ENCODE assay signal across 18 cellular contexts in genomic region chr3:197499427-197499826, GRCh38. TPM values are rescaled to one million over a fixed set of nuclear protein-coding genes. Genes with fewer than 3 reads are reported as not detected.
DNase-seq lines count a peak whose midpoint lies in the region; ATAC-seq, FAIRE-seq and TF ChIP-seq lines count a peak whose summit lies in the region.
"Had no signal": no experiment of that assay in that cellular context is flagged by ENCODE, and none has a peak within 500 bp of the region (broad histone marks: within the 10 kb centered on the region; RNA-seq: fewer than 3 reads in every experiment).

No MANE protein-coding gene starts in this region.

- H3K18ac ChIP-seq in neuronal stem cell (ENCODE audit: low read length) = no peak overlapping the region

- H3K4ac ChIP-seq in neuronal stem cell (ENCODE audit: low read length) = no peak overlapping the region

- no peak overlapping the region for H3K23ac ChIP-seq in neuronal stem cell (ENCODE audit: low read depth, low read length, poor library complexity)

- TF ChIP-seq POLR2A in Peyer's patch (IDR thresholded peaks at IDR 0.05) = no peak
- TF ChIP-seq POLR2A in endothelial cell of umbilical vein (IDR thresholded peaks at IDR 0.05; ENCODE audit: low read depth, low read length) = no peak

- H3K27me3 ChIP-seq in Peyer's patch = no peaks in the 10 kb centered on the region
- H3K27me3 ChIP-seq in endothelial cell of umbilical vein (ENCODE audit: control insufficient read depth in 2 of 2, insufficient read depth in 2 of 2, low read length in 2 of 2) = no peaks in the 10 kb centered on the region
- peaks cover 0 to 1% (median 0%) of the 10 kb centered on the region in 3 experiments for H3K27me3 ChIP-seq in neuronal stem cell (ENCODE audit: control insufficient read depth in 3 of 3, insufficient read depth in 3 of 3, low read depth in 1 of 3, low read length in 3 of 3)

- H2AFZ ChIP-seq in endothelial cell of umbilical vein (ENCODE audit: low read depth, low read length) (peak overlapping the region; percentile 17), neuronal stem cell (ENCODE audit: low read length) (no peak overlapping the region)

- H3K36me3 ChIP-seq in Peyer's patch (no peaks in the 10 kb centered on the region), endothelial cell of umbilical vein (ENCODE audit: control insufficient read depth in 2 of 2, extremely low read depth in 1 of 2, insufficient read depth in 2 of 2, low read length in 2 of 2) (no peaks in the 10 kb centered on the region), neuronal stem cell (replicated peaks in 1 of 2; ENCODE audit: control insufficient read depth in 2 of 2, insufficient read depth in 2 of 2, low read length in 2 of 2) (no peaks in the 10 kb centered on the region)

- no peaks in the 10 kb centered on the region for H3K79me2 ChIP-seq in endothelial cell of umbilical vein (ENCODE audit: control insufficient read depth, insufficient read depth, low read length)

- H4K20me1 ChIP-seq in endothelial cell of umbilical vein (replicated peaks; ENCODE audit: control insufficient read depth, extremely low read depth, insufficient read depth, low read length) = no peaks in the 10 kb centered on the region

- no peak overlapping the region for H3K4me3 ChIP-seq in Peyer's patch
- H3K4me3 ChIP-seq in endothelial cell of umbilical vein (replicated peaks in 1 of 3; ENCODE audit: insufficient read depth in 1 of 3, low read depth in 1 of 3, low read length in 3 of 3) = no peak overlapping the region
- H3K4me3 ChIP-seq in neuronal stem cell (ENCODE audit: low read length in 2 of 2) = no peak overlapping the region

- WGBS in neuronal stem cell (ENCODE audit: extremely low coverage in 2 of 2, insufficient read length in 2 of 2, insufficient replicate concordance in 1 of 2), 2 donors = no CpG with 5 or more reads among the region's 8 CpGs

- H2BK120ac ChIP-seq in neuronal stem cell (ENCODE audit: low read depth, low read length) = no peak overlapping the region

- no peaks in the 10 kb centered on the region for H3K79me1 ChIP-seq in neuronal stem cell (ENCODE audit: low read depth, low read length)

- no peak overlapping the region for H3K4me2 ChIP-seq in endothelial cell of umbilical vein (ENCODE audit: insufficient read depth, low read length)
- H3K4me2 ChIP-seq in neuronal stem cell (ENCODE audit: insufficient read depth, low read length, poor library complexity, severe bottlenecking) = no peak overlapping the region

- no peak overlapping the region for H2BK12ac ChIP-seq in neuronal stem cell (ENCODE audit: low read length)

- no peak overlapping the region for H2BK5ac ChIP-seq in neuronal stem cell (ENCODE audit: low read length)

- peak overlapping the region; percentile 32 for H2AK5ac ChIP-seq in neuronal stem cell (ENCODE audit: low read depth, low read length)

- ATAC-seq in GM21737 (IDR thresholded peaks at IDR 0.05; ENCODE audit: unreplicated experiment) (no peak), HG02798 (IDR thresholded peaks at IDR 0.05; ENCODE audit: poor library complexity, unreplicated experiment) (no peak)

- H4K8ac ChIP-seq in neuronal stem cell (ENCODE audit: low read depth, low read length) = no peak overlapping the region

- FAIRE-seq in endothelial cell of umbilical vein (lab: Jason Lieb, UNC) = no peak
- FAIRE-seq: G401.6, TTC549 had no signal

- H3K14ac ChIP-seq in neuronal stem cell (ENCODE audit: low read length) = no peak overlapping the region

- H3K9me3 ChIP-seq in Peyer's patch (no peaks in the 10 kb centered on the region), endothelial cell of umbilical vein (replicated peaks; ENCODE audit: control insufficient read depth, insufficient read depth, low read length) (no peaks in the 10 kb centered on the region), neuronal stem cell (replicated peaks in 1 of 2; ENCODE audit: control insufficient read depth in 2 of 2, insufficient read depth in 1 of 2, low read depth in 1 of 2, low read length in 2 of 2) (no peaks in the 10 kb centered on the region)

- H3K4me1 ChIP-seq in Peyer's patch (peaks cover 0 to 24% (median 6%) of the 10 kb centered on the region in 4 donors), endothelial cell of umbilical vein (ENCODE audit: control insufficient read depth, extremely low read depth, insufficient read depth, low read length) (no peaks in the 10 kb centered on the region), neuronal stem cell (ENCODE audit: control insufficient read depth in 2 of 2, insufficient read depth in 1 of 2, low read depth in 1 of 2, low read length in 2 of 2) (peaks cover 1 to 13% of the 10 kb centered on the region in 2 donors)

- dilution Hi-C loops in endothelial cell of umbilical vein (cut with MboI; ENCODE audit: extremely low pct_ligation_motif_present, low sequenced_read_pairs) = no loop called here

- H2BK15ac ChIP-seq in neuronal stem cell (ENCODE audit: low read length) = no peak overlapping the region

- H4K91ac ChIP-seq in neuronal stem cell (ENCODE audit: low read depth, low read length, poor library complexity) = no peak overlapping the region

- intact Hi-C loops in endothelial cell of umbilical vein (cut with micrococcal nuclease) = no loop called here

- TF ChIP-seq CTCF in Peyer's patch (IDR thresholded peaks at IDR 0.05) = no peak
- TF ChIP-seq CTCF in endothelial cell of umbilical vein (IDR thresholded peaks at IDR 0.05; ENCODE audit: extremely low read depth in 1 of 2, insufficient read depth in 1 of 2, low read depth in 1 of 2, low read length in 2 of 2) = no peak

- BruUV-seq in endothelial cell of umbilical vein (replicated peaks; lab: Mats Ljungman, UMichigan) = no TSS peak

- H3K9me1 ChIP-seq in endothelial cell of umbilical vein (replicated peaks; ENCODE audit: control insufficient read depth, extremely low read depth, insufficient read depth, low read length) = no peaks in the 10 kb centered on the region

- H3K9ac ChIP-seq in endothelial cell of umbilical vein (replicated peaks; ENCODE audit: extremely low read depth, insufficient read depth, low read length) (no peak overlapping the region), neuronal stem cell (ENCODE audit: low read depth, low read length, poor library complexity) (no peak overlapping the region)

- H3K27ac ChIP-seq in Peyer's patch (peak overlapping the region in 2 of 4 donors; percentile 43 to 70), endothelial cell of umbilical vein (ENCODE audit: insufficient read depth, low read depth, low read length) (no peak overlapping the region), neuronal stem cell (replicated peaks; ENCODE audit: low read length) (no peak overlapping the region)

- POLR2A ChIA-PET in endothelial cell of umbilical vein (lab: Charles Lee) = no interaction called here

- CTCF ChIA-PET in endothelial cell of umbilical vein (lab: Charles Lee) = interaction anchor here (1.0 kb wide), 1 partner anchor 242 kb away, joined by 4 read pairs; no protein-coding TSS in a partner anchor

- DNase-seq in EH (ENCODE audit: low read depth) (peak; percentile 72), Peyer's patch (peak in 2 of 3 donors; percentile 78 to 82), endothelial cell of umbilical vein (ENCODE audit: low read depth, low spot score) (no peak), neuronal stem cell (ENCODE audit: low spot score) (no peak), COLO829 (ENCODE audit: low spot score) (no peak), NCI-H1930 (lab: John Stamatoyannopoulos, UW) (no peak)
- DNase-seq: activated naive CD4-positive, alpha-beta T cell; C1 segment of cervical spinal cord; caudate nucleus; erythroblast; NCI-H1436; NCI-H69; stimulated activated CD4-positive, alpha-beta T cell treated with anti-CD3 and anti-CD28 coated beads, Interleukin-4, amount 100 ng/mL, for 24 hours; stimulated activated naive CD4-positive, alpha-beta T cell had no signal

TF ChIP-seq in endothelial cell of umbilical vein, 7 proteins besides CTCF, POLR2A, EP300 and RAD21:
- no peak for TF ChIP-seq POLR2AphosphoS5 (IDR thresholded peaks at IDR 0.05; ENCODE audit: insufficient read depth, low read depth, low read length)
- no peak for TF ChIP-seq MAX (IDR thresholded peaks at IDR 0.05; ENCODE audit: insufficient read depth, insufficient read length)
- TF ChIP-seq FOS (IDR thresholded peaks at IDR 0.05; ENCODE audit: borderline replicate concordance, insufficient read depth, low read length) = no peak
TF ChIP-seq in endothelial cell of umbilical vein: peak in this region for 0.

RNA-seq across cellular contexts. Expression of gene BDH1, which starts 56.3 kb away (rescaled TPM):
- total RNA-seq in Peyer's patch (100 to 1,000 TPM; 120 to 269 (median 163) TPM), endothelial cell of umbilical vein (7.3 and 12.2 TPM in 2 replicates)
- 5.3 and 6.9 TPM in 2 replicates for polyA plus RNA-seq in endothelial cell of umbilical vein
- 7.0 and 9.6 TPM in 2 replicates for polyA plus RNA-seq in endothelial cell of umbilical vein (2011; cell fraction: cytosol; rRNA removed)
- polyA plus RNA-seq in endothelial cell of umbilical vein (2011; cell fraction: nucleus; rRNA removed) = 16.6 and 17.7 TPM in 2 replicates
- polyA plus RNA-seq in endothelial cell of umbilical vein (2012) = 2.2 and 2.8 TPM in 2 replicates
- 7.9 and 14.0 TPM in 2 replicates for polyA minus RNA-seq in endothelial cell of umbilical vein
- 1.8 TPM for polyA minus RNA-seq in endothelial cell of umbilical vein (2011; cell fraction: cytosol; rRNA and poly(A)+ RNA removed)
- 4.1 and 5.2 TPM in 2 replicates for polyA minus RNA-seq in endothelial cell of umbilical vein (2011; cell fraction: nucleus; rRNA and poly(A)+ RNA removed)
- polyA plus RNA-seq in neuronal stem cell (2013, experiment 1 of 2) = 8.7 TPM
- 8.8 TPM for polyA plus RNA-seq in neuronal stem cell (2013, experiment 2 of 2)

Comparison
In these comparisons a context has a peak if more than half of its experiments do, and no peak if none do; other contexts are left out.
1. DNase-seq: peak in EH (single experiment) and Peyer's patch (2 of 3); none in endothelial cell of umbilical vein (single experiment), neuronal stem cell (single experiment), COLO829 (single experiment) and NCI-H1930 (0 of 2).